ENCODE assay signal across 28 cellular contexts in the genomic region with DNA sequence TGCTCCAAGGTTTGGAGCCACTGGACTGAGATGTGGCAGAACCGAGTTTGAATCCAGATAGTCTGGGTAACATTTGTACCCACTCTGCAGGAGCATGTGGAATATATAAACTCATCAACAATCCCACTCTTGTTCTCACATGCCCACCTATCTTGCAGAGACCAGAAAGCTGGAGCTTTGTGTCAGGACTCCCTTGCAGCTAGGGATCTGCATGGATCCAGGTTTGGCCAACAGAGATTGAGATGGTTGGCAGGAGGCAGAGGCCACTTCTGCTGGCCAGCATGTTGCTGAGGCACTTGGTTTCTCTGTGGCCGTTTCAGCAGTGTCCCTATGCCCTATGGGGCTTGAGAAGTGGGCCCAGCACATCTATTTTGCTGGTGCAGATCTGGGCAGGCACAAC.
DNase-seq lines count a peak whose midpoint lies in the region; ATAC-seq, FAIRE-seq and TF ChIP-seq lines count a peak whose summit lies in the region.
"Had no signal": no experiment of that assay in that cellular context is flagged by ENCODE, and none has a peak within 500 bp of the region (broad histone marks: within the 10 kb centered on the region; RNA-seq: fewer than 3 reads in every experiment).

No MANE protein-coding gene starts in this region.

- H3K79me2 ChIP-seq in H1 (ENCODE audit: control insufficient read depth in 1 of 2, insufficient read depth in 2 of 2, low read length in 2 of 2) (no peaks in the 10 kb centered on the region), mesendoderm (ENCODE audit: control insufficient read depth, insufficient read depth, low read length) (no peaks in the 10 kb centered on the region)

- no peak overlapping the region for H3K27ac Mint-ChIP-seq in activated CD4-positive, alpha-beta T cell treated with anti-CD3 and anti-CD28 coated beads for 36 hours
- H3K27ac Mint-ChIP-seq: CD14-positive monocyte; CD4-positive, alpha-beta memory T cell; CD4-positive, CD25-positive, alpha-beta regulatory T cell had no signal

- H4K5ac ChIP-seq in H1 (ENCODE audit: insufficient read length, low read depth, low read length) (no peak overlapping the region), mesendoderm (ENCODE audit: low read length) (no peak overlapping the region)

- TF ChIP-seq CTCF in HEK293 (tag by site-specific recombination; IDR thresholded peaks at IDR 0.05) (no peak), H1 (IDR thresholded peaks at IDR 0.05; ENCODE audit: control extremely low read depth in 1 of 3, insufficient read depth in 1 of 3, low read depth in 1 of 3, low read length in 3 of 3) (no peak), left ventricle myocardium inferior (IDR thresholded peaks at IDR 0.05; ENCODE audit: borderline replicate concordance) (no peak)

- no peaks in the 10 kb centered on the region for H4K20me1 ChIP-seq in H1 (replicated peaks in 1 of 2; ENCODE audit: control insufficient read depth in 1 of 2, insufficient read depth in 2 of 2, low read length in 2 of 2)
- H4K20me1 ChIP-seq: BLaER1 had no signal

- no peak overlapping the region for H3K56ac ChIP-seq in H1 (replicated peaks; ENCODE audit: insufficient read length, low read depth, low read length)
- H3K56ac ChIP-seq in mesendoderm (ENCODE audit: low read length) = no peak overlapping the region

- POLR2A ChIA-PET in HEK293 (lab: Yijun Ruan, JAX) = no interaction called here
- POLR2A ChIA-PET in H1 (lab: Charles Lee; ENCODE audit: partially characterized antibody) = no interaction called here
- POLR2A ChIA-PET in activated CD4-positive, alpha-beta T cell treated with anti-CD3 and anti-CD28 coated beads for 36 hours (lab: Charles Lee) = no interaction called here

- WGBS in H1 (ENCODE audit: extremely low coverage in 1 of 2, insufficient coverage in 1 of 2, insufficient read length in 1 of 2, insufficient replicate concordance in 2 of 2, low coverage in 1 of 2, low lambda C conversion rate in 2 of 2, missing lambda C conversion rate in 1 of 2), 2 experiments = 86% methylated on average over 2 of the region's 2 CpGs; no CpG with 5 or more reads in 1 of the 2 experiments
- no CpG with 5 or more reads among the region's 2 CpGs for WGBS in mesendoderm (ENCODE audit: extremely low coverage, insufficient coverage, low lambda C conversion rate)

- H2AK5ac ChIP-seq in H1 (ENCODE audit: low read depth, low read length) (no peak overlapping the region), mesendoderm (ENCODE audit: low read length) (no peak overlapping the region)

- H3K27ac ChIP-seq in HEK293 (ENCODE audit: extremely low read depth, low read depth, low read length) = no peak overlapping the region
- H3K27ac ChIP-seq in H1 (ENCODE audit: low read depth, low read length) = no peak overlapping the region
- no peak overlapping the region for H3K27ac ChIP-seq in mesendoderm (ENCODE audit: low read depth, low read length)
- H3K27ac ChIP-seq in left ventricle myocardium inferior (replicated peaks) = no peak overlapping the region
- H3K27ac ChIP-seq: 22Rv1, A549, BLaER1 had no signal

- H3K27me3 ChIP-seq in adipocyte (replicated peaks; ENCODE audit: control insufficient read depth, insufficient read depth, low read length) (no peaks in the 10 kb centered on the region), H1 (replicated peaks in 1 of 4; ENCODE audit: control insufficient read depth in 3 of 4, extremely low read depth in 1 of 4, insufficient read depth in 3 of 4, low read length in 3 of 4) (no peaks in the 10 kb centered on the region), mesendoderm (ENCODE audit: insufficient read depth, low read length, poor library complexity) (no peaks in the 10 kb centered on the region), left ventricle myocardium inferior (ENCODE audit: low read depth) (peaks cover 38% of the 10 kb centered on the region)
- H3K27me3 ChIP-seq: BE2C, BLaER1 had no signal

- no peak overlapping the region for H3K4me3 ChIP-seq in HEK293 (ENCODE audit: low read depth, low read length)
- H3K4me3 ChIP-seq in adipocyte (ENCODE audit: low read length) = peak overlapping the region; percentile 19
- H3K4me3 ChIP-seq in H1 (ENCODE audit: extremely low read depth in 1 of 4, insufficient read depth in 2 of 4, low read depth in 3 of 4, low read length in 4 of 4) = no peak overlapping the region
- H3K4me3 ChIP-seq in mesendoderm (ENCODE audit: low read length) = peak overlapping the region; percentile 12
- no peak overlapping the region for H3K4me3 ChIP-seq in left ventricle myocardium inferior
- H3K4me3 ChIP-seq: A549, BLaER1, GM12878 had no signal

- TF ChIP-seq POLR2A in H1 (IDR thresholded peaks at IDR 0.05; ENCODE audit: control extremely low read depth in 1 of 2, low read depth in 2 of 2, low read length in 2 of 2) = no peak

- no peak overlapping the region for H4K91ac ChIP-seq in H1 (replicated peaks; ENCODE audit: insufficient read length, low read length)

- no peaks in the 10 kb centered on the region for H3K36me3 Mint-ChIP-seq in activated CD4-positive, alpha-beta T cell treated with anti-CD3 and anti-CD28 coated beads for 36 hours (ENCODE audit: low read depth)
- H3K36me3 Mint-ChIP-seq: CD14-positive monocyte; CD4-positive, CD25-positive, alpha-beta regulatory T cell; CD8-positive, alpha-beta memory T cell had no signal

- no peak overlapping the region for H3K4me3 Mint-ChIP-seq in activated CD4-positive, alpha-beta T cell treated with anti-CD3 and anti-CD28 coated beads for 36 hours
- H3K4me3 Mint-ChIP-seq: CD14-positive monocyte; CD4-positive, alpha-beta memory T cell; CD4-positive, CD25-positive, alpha-beta regulatory T cell; CD8-positive, alpha-beta memory T cell had no signal

- no peaks in the 10 kb centered on the region for H3K27me3 Mint-ChIP-seq in activated CD4-positive, alpha-beta T cell treated with anti-CD3 and anti-CD28 coated beads for 36 hours
- H3K27me3 Mint-ChIP-seq: CD4-positive, alpha-beta memory T cell; CD4-positive, CD25-positive, alpha-beta regulatory T cell had no signal

- ATAC-seq in HG02571 (IDR thresholded peaks at IDR 0.05; ENCODE audit: unreplicated experiment) = no peak
- ATAC-seq in activated CD4-positive, alpha-beta T cell treated with anti-CD3 and anti-CD28 coated beads for 36 hours = no peak
- ATAC-seq: A549, GM12878 had no signal

- H3K36me3 ChIP-seq in HEK293 (ENCODE audit: control insufficient read depth in 2 of 2, insufficient read depth in 1 of 2, low read length in 2 of 2) (no peaks in the 10 kb centered on the region), adipocyte (ENCODE audit: control insufficient read depth, insufficient read depth, low read length, severe bottlenecking) (no peaks in the 10 kb centered on the region), H1 (ENCODE audit: control insufficient read depth in 2 of 4, insufficient read depth in 4 of 4, low read length in 3 of 4) (no peaks in the 10 kb centered on the region), mesendoderm (ENCODE audit: control insufficient read depth, insufficient read depth, low read length) (no peaks in the 10 kb centered on the region), left ventricle myocardium inferior (peaks cover 3% of the 10 kb centered on the region)
- H3K36me3 ChIP-seq: BE2C, BLaER1 had no signal

- no peak overlapping the region for H3K4ac ChIP-seq in H1 (replicated peaks; ENCODE audit: insufficient read length, low read depth, low read length)
- H3K4ac ChIP-seq in mesendoderm (ENCODE audit: low read depth, low read length) = no peak overlapping the region

- no peak overlapping the region for H4K8ac ChIP-seq in H1 (ENCODE audit: extremely low read depth, insufficient read depth, low read length)
- no peak overlapping the region for H4K8ac ChIP-seq in mesendoderm (ENCODE audit: low read depth, low read length)

- no peak overlapping the region for H3K14ac ChIP-seq in H1 (ENCODE audit: insufficient read length)

- no peak overlapping the region for H2BK12ac ChIP-seq in H1 (ENCODE audit: low read depth, low read length)

- DNase-seq in adipocyte (ENCODE audit: low read depth) (no peak), H1 (ENCODE audit: low read depth in 1 of 2, low spot score in 2 of 2) (no peak), mesendoderm (no peak), left ventricle myocardium inferior (no peak)
- DNase-seq in central memory CD4-positive, alpha-beta T cell = no peak
- DNase-seq in activated CD4-positive, alpha-beta T cell treated with anti-CD3 and anti-CD28 coated beads for 36 hours = no peak
- DNase-seq: BE2C; C1 segment of cervical spinal cord; CD4-positive, alpha-beta memory T cell; CD4-positive, CD25-positive, alpha-beta regulatory T cell; CD8-positive, alpha-beta memory T cell; COR-L47; DMS 273 treated with DMSO at 0.1 percent for 48 hours; DMS153; DMS53; DMS79; DND-41; EL; GDM1 had no signal

- no peak overlapping the region for H3K18ac ChIP-seq in H1 (ENCODE audit: extremely low read depth, low read length)
- H3K18ac ChIP-seq in mesendoderm (ENCODE audit: low read length) = no peak overlapping the region

- H3K4me1 ChIP-seq in HEK293 (ENCODE audit: control insufficient read depth, insufficient read depth, low read length) (no peaks in the 10 kb centered on the region), adipocyte (ENCODE audit: control insufficient read depth, insufficient read depth, low read length) (peaks cover 12% of the 10 kb centered on the region), H1 (replicated peaks in 1 of 4; ENCODE audit: control insufficient read depth in 3 of 4, insufficient read depth in 4 of 4, low read length in 3 of 4) (peaks cover 0 to 3% (median 0%) of the 10 kb centered on the region in 4 experiments; a peak in 1 of 7 replicates), mesendoderm (ENCODE audit: control insufficient read depth, low read depth, low read length) (peaks cover 7% of the 10 kb centered on the region), left ventricle myocardium inferior (no peaks in the 10 kb centered on the region)
- H3K4me1 ChIP-seq: A549, BE2C had no signal

- no peak for TF ChIP-seq EP300 in H1 (IDR thresholded peaks at IDR 0.05; ENCODE audit: borderline replicate concordance in 1 of 2, low read depth in 2 of 2, low read length in 2 of 2)

- no peak overlapping the region for H3K23ac ChIP-seq in H1 (ENCODE audit: insufficient read length)
- no peak overlapping the region for H3K23ac ChIP-seq in mesendoderm (ENCODE audit: low read length)

- FAIRE-seq in H1 (lab: Jason Lieb, UNC) = no peak
- FAIRE-seq: A549, GM12878, GM12892, GM18507 had no signal

- H3K9ac ChIP-seq in adipocyte (ENCODE audit: low read length) (no peak overlapping the region), H1 (replicated peaks in 1 of 4; ENCODE audit: extremely low read depth in 1 of 4, low read depth in 3 of 4, low read length in 3 of 4) (no peak overlapping the region), mesendoderm (ENCODE audit: low read length) (no peak overlapping the region)
- H3K9ac ChIP-seq: BLaER1 had no signal

- H2BK120ac ChIP-seq in H1 (replicated peaks; ENCODE audit: low read depth, low read length) (no peak overlapping the region), mesendoderm (ENCODE audit: low read depth, low read length) (no peak overlapping the region)

- H3K23me2 ChIP-seq in H1 (ENCODE audit: low read depth, low read length) = no peaks in the 10 kb centered on the region

- CTCF ChIA-PET in HEK293 (lab: Yijun Ruan, JAX) = interaction anchor here (0.6 to 1.4 kb wide), 2 partner anchors 48 to 101 kb away, joined by 3 read pairs; no protein-coding TSS in a partner anchor
- CTCF ChIA-PET in H1 (lab: Charles Lee; ENCODE audit: partially characterized antibody) = interaction anchor here (1.1 to 3.7 kb wide), 3 partner anchors 17 to 221 kb away, joined by 3 to 13 read pairs (median 3); no protein-coding TSS in a partner anchor
- CTCF ChIA-PET in activated CD4-positive, alpha-beta T cell treated with anti-CD3 and anti-CD28 coated beads for 36 hours (lab: Charles Lee) = interaction anchor here (0.6 kb wide), 1 partner anchor 15 kb away, joined by 5 read pairs; no protein-coding TSS in a partner anchor

- H2BK5ac ChIP-seq in H1 (ENCODE audit: low read depth, low read length) = no peak overlapping the region
- no peak overlapping the region for H2BK5ac ChIP-seq in mesendoderm (ENCODE audit: low read length)

- peaks cover 4% of the 10 kb centered on the region for H3K9me3 Mint-ChIP-seq in activated CD4-positive, alpha-beta T cell treated with anti-CD3 and anti-CD28 coated beads for 36 hours (ENCODE audit: low read depth)

- H2BK15ac ChIP-seq in H1 (ENCODE audit: low read length) (no peak overlapping the region), mesendoderm (replicated peaks; ENCODE audit: low read depth) (no peak overlapping the region)

- H2BK20ac ChIP-seq in H1 (ENCODE audit: low read length) = no peak overlapping the region

- intact Hi-C loops in left ventricle myocardium inferior (cut with micrococcal nuclease) = no loop called here
- intact Hi-C loops in activated CD4-positive, alpha-beta T cell treated with anti-CD3 and anti-CD28 coated beads for 36 hours (cut with DNase I, micrococcal nuclease) = no loop called here

- no peaks in the 10 kb centered on the region for H3K4me1 Mint-ChIP-seq in activated CD4-positive, alpha-beta T cell treated with anti-CD3 and anti-CD28 coated beads for 36 hours
- H3K4me1 Mint-ChIP-seq: CD14-positive monocyte; CD4-positive, alpha-beta memory T cell; CD4-positive, CD25-positive, alpha-beta regulatory T cell had no signal

- no peak for TF ChIP-seq RAD21 in H1 (IDR thresholded peaks at IDR 0.05 in 1 of 2, conservative IDR thresholded peaks at IDR 0.05 in 1 of 2; ENCODE audit: low read depth in 2 of 2, low read length in 2 of 2)

- H3K79me1 ChIP-seq in H1 (ENCODE audit: low read depth, low read length) (no peaks in the 10 kb centered on the region), mesendoderm (ENCODE audit: low read length) (peaks cover 3% of the 10 kb centered on the region)

- no peak overlapping the region for H2AFZ ChIP-seq in H1 (ENCODE audit: low read length)

- H3K4me2 ChIP-seq in H1 (ENCODE audit: insufficient read depth in 1 of 2, low read depth in 2 of 2, low read length in 2 of 2) (no peak overlapping the region), mesendoderm (ENCODE audit: low read length) (no peak overlapping the region)
- H3K4me2 ChIP-seq: A549, BLaER1 had no signal

- H3K9me3 ChIP-seq in HEK293 (ENCODE audit: control insufficient read depth, insufficient read depth, low read depth, low read length) (no peaks in the 10 kb centered on the region), adipocyte (ENCODE audit: control insufficient read depth, low read length) (peaks cover 24% of the 10 kb centered on the region), H1 (ENCODE audit: insufficient read depth in 2 of 2, low read depth in 1 of 2, low read length in 1 of 2) (peaks cover 15 to 20% of the 10 kb centered on the region in 2 experiments), left ventricle myocardium inferior (replicated peaks) (peaks cover 34% of the 10 kb centered on the region)
- H3K9me3 ChIP-seq: BE2C had no signal

Comparison
In these comparisons a context has a peak if more than half of its experiments do, and no peak if none do; other contexts are left out.
1. H3K4me3 ChIP-seq: peak in adipocyte (single experiment) and mesendoderm (single experiment); none in HEK293 (single experiment), H1 (0 of 4) and left ventricle myocardium inferior (single experiment).